ENCODE assay signal across 14 cellular contexts in genomic region chr6:66926060-66926459, GRCh38.
DNase-seq lines count a peak whose midpoint lies in the region; ATAC-seq and TF ChIP-seq lines count a peak whose summit lies in the region.
"Had no signal": no experiment of that assay in that cellular context is flagged by ENCODE, and none has a peak within 500 bp of the region (broad histone marks: within the 10 kb centered on the region; RNA-seq: fewer than 3 reads in every experiment).

No MANE protein-coding gene starts in this region.

- H3K36me3 ChIP-seq in A673 (ENCODE audit: insufficient read depth, low read length, poor library complexity, severe bottlenecking), result no peaks in the 10 kb centered on the region
- no peaks in the 10 kb centered on the region for H3K36me3 ChIP-seq in OCI-LY3 (replicated peaks; ENCODE audit: low read depth, low read length)
- no peaks in the 10 kb centered on the region for H3K36me3 ChIP-seq in ascending aorta

- intact Hi-C loops in A673 (cut with micrococcal nuclease; ENCODE audit: unreplicated experiment), result loop anchor here (10.0 kb wide), 1 partner anchor 319 kb away; no protein-coding TSS in a partner anchor
- intact Hi-C loops in ascending aorta (cut with DNase I), result no loop called here

- no peak overlapping the region for H3K27ac ChIP-seq in A673 (ENCODE audit: low read depth, low read length, poor library complexity, severe bottlenecking)
- H3K27ac ChIP-seq in OCI-LY3 (ENCODE audit: low read length), result no peak overlapping the region
- H3K27ac ChIP-seq in ascending aorta, result no peak overlapping the region

- no peaks in the 10 kb centered on the region for H3K27me3 ChIP-seq in A673 (replicated peaks; ENCODE audit: insufficient read depth, low read depth, low read length, poor library complexity)
- H3K27me3 ChIP-seq in OCI-LY3 (ENCODE audit: low read depth, low read length), result no peaks in the 10 kb centered on the region
- no peaks in the 10 kb centered on the region for H3K27me3 ChIP-seq in ascending aorta

- BruUV-seq in A673 (replicated peaks; lab: Mats Ljungman, UMichigan), result no TSS peak

- H3K4me1 ChIP-seq in A673 (ENCODE audit: insufficient read depth, low read length, poor library complexity, severe bottlenecking) (no peaks in the 10 kb centered on the region), OCI-LY3 (ENCODE audit: low read length) (peaks cover 5% of the 10 kb centered on the region), ascending aorta (no peaks in the 10 kb centered on the region)

- POLR2A ChIA-PET in A673 (lab: Charles Lee; ENCODE audit: low non-redundant PET), result no interaction called here

- DNase-seq in A673 (ENCODE audit: low spot score), result peak; percentile 45
- peak; percentile 70 for DNase-seq in HT-29 (ENCODE audit: low spot score)
- peak; percentile 34 for DNase-seq in dedifferentiated amniotic fluid mesenchymal stem cell (ENCODE audit: extremely low spot score)
- no peak for DNase-seq in stimulated activated CD4-positive, alpha-beta T cell treated with anti-CD3 and anti-CD28 coated beads, Interleukin-1b, Interleukin-23, amount 100 ng/mL, for 48 hours
- DNase-seq in ascending aorta (ENCODE audit: low spot score in 2 of 2), result no peak
- DNase-seq in activated CD4-positive, alpha-beta T cell treated with anti-CD3 and anti-CD28 coated beads, Interleukin-2, amount 50 U/mL, for 4 hours, result no peak
- DNase-seq: activated CD4-positive, alpha-beta T cell treated with anti-CD3 and anti-CD28 coated beads, Interleukin-2, amount 10 ng/mL, durations not matched to agents 7 days and 5 days; activated effector memory CD4-positive, alpha-beta T cell treated with Interleukin-2 at 50 U/mL for 16 hours; H7; left colon; NCI-H1436 treated with DMSO at 0.1 percent for 48 hours; stimulated activated naive CD8-positive, alpha-beta T cell treated with anti-CD3 and anti-CD28 coated beads, Interleukin-15, Interleukin-2, amounts not matched to agents 100 U/mL and 50 U/mL, for 24 hours had no signal

- H4K20me1 ChIP-seq in OCI-LY3 (ENCODE audit: insufficient read depth, low read length), result no peaks in the 10 kb centered on the region

- H3K9me3 ChIP-seq in A673 (ENCODE audit: low read depth, low read length, poor library complexity, severe bottlenecking) (peaks cover 42% of the 10 kb centered on the region), OCI-LY3 (ENCODE audit: insufficient read depth, low read length) (no peaks in the 10 kb centered on the region), ascending aorta (peaks cover 5 to 20% of the 10 kb centered on the region in 2 donors)

- peak overlapping the region; percentile 72 for H3K4me2 ChIP-seq in OCI-LY3 (ENCODE audit: low read length)

- H3K4me3 ChIP-seq in A673 (ENCODE audit: low read depth, low read length, poor library complexity, severe bottlenecking) (no peak overlapping the region), OCI-LY3 (ENCODE audit: low read length) (peak overlapping the region; percentile 65), ascending aorta (no peak overlapping the region)

- TF ChIP-seq CTCF in A673 (conservative IDR thresholded peaks at IDR 0.05; ENCODE audit: low read depth, low read length), result no peak
- TF ChIP-seq CTCF in OCI-LY3 (IDR thresholded peaks at IDR 0.05; ENCODE audit: low read depth, low read length), result peak; percentile 85
- peak in 1 of 3 experiments; percentile 9 for TF ChIP-seq CTCF in ascending aorta (IDR thresholded peaks at IDR 0.05)

- no peak for ATAC-seq in HG02571 (IDR thresholded peaks at IDR 0.05; ENCODE audit: unreplicated experiment)
- ATAC-seq: left colon; stimulated activated naive CD8-positive, alpha-beta T cell treated with anti-CD3 and anti-CD28 coated beads, Interleukin-15, Interleukin-2, amounts not matched to agents 100 U/mL and 50 U/mL, for 24 hours had no signal

- peak overlapping the region; percentile 99 for H2AFZ ChIP-seq in OCI-LY3 (ENCODE audit: low read depth, low read length)

- CTCF ChIA-PET in A673 (lab: Charles Lee), result no interaction called here

- H3K79me2 ChIP-seq in OCI-LY3 (ENCODE audit: low read length), result no peaks in the 10 kb centered on the region

- H3K9ac ChIP-seq in OCI-LY3 (ENCODE audit: low read length), result peak overlapping the region; percentile 22; the same call in 1 of the 2 replicates

Comparison
In these comparisons a context has a peak if more than half of its experiments do, and no peak if none do; other contexts are left out.
1. DNase-seq: peak in A673 (single experiment), HT-29 (single experiment) and dedifferentiated amniotic fluid mesenchymal stem cell (single experiment); none in stimulated activated CD4-positive, alpha-beta T cell treated with anti-CD3 and anti-CD28 coated beads, Interleukin-1b, Interleukin-23, amount 100 ng/mL, for 48 hours (single experiment), ascending aorta (0 of 2) and activated CD4-positive, alpha-beta T cell treated with anti-CD3 and anti-CD28 coated beads, Interleukin-2, amount 50 U/mL, for 4 hours (0 of 2).